20 cellular contexts compared by ENCODE assay signal in genomic region chr2:30382995-30383394, GRCh38.
DNase-seq lines count a peak whose midpoint lies in the region; ATAC-seq and TF ChIP-seq lines count a peak whose summit lies in the region.
"Had no signal": no experiment of that assay in that cellular context is flagged by ENCODE, and none has a peak within 500 bp of the region (broad histone marks: within the 10 kb centered on the region; RNA-seq: fewer than 3 reads in every experiment).

No MANE protein-coding gene starts in this region.

- 96% methylated on average over 1 of the region's 1 CpG; no CpG with 5 or more reads in 1 of the 2 donors for WGBS in transverse colon (ENCODE audit: low coverage in 1 of 2), 2 donors
- WGBS in smooth muscle cell (ENCODE audit: low lambda C conversion rate), result 87% methylated on average over 1 of the region's 1 CpG

- BruUV-seq in Caco-2 (replicated peaks; lab: Mats Ljungman, UMichigan), result no TSS peak

- peak; percentile 94 for DNase-seq in NCI-H187 treated with DMSO at 0.1 percent for 48 hours (lab: John Stamatoyannopoulos, UW)
- peak; percentile 91 for DNase-seq in NCI-H524 treated with DMSO at 0.1 percent for 48 hours (lab: John Stamatoyannopoulos, UW)
- DNase-seq in midbrain (lab: John Stamatoyannopoulos, UW), result peak; percentile 22
- no peak for DNase-seq in Caco-2
- DNase-seq in transverse colon, result no peak
- no peak for DNase-seq in smooth muscle cell (lab: John Stamatoyannopoulos, UW; ENCODE audit: unreplicated experiment)
- no peak for DNase-seq in stimulated activated naive CD8-positive, alpha-beta T cell treated with anti-CD3 and anti-CD28 coated beads, Interleukin-15, amount 100 ng/mL, for 72 hours
- DNase-seq: activated CD4-positive, alpha-beta T cell treated with anti-CD3 and anti-CD28 coated beads for 4 hours; activated CD8-positive, alpha-beta memory T cell treated with anti-CD3 and anti-CD28 coated beads, Interleukin-2, amount 50 U/mL, for 48 hours; activated effector memory CD4-positive, alpha-beta T cell treated with anti-CD3 and anti-CD28 coated beads, Interleukin-2, amount 50 U/mL, for 16 hours; adrenal gland; spleen; testis had no signal

- no peak for TF ChIP-seq EP300 in transverse colon (IDR thresholded peaks at IDR 0.05; ENCODE audit: low read depth)

- no peak overlapping the region for H3K27ac Mint-ChIP-seq in Caco-2 (ENCODE audit: unreplicated experiment)
- H3K27ac Mint-ChIP-seq in stimulated activated naive CD8-positive, alpha-beta T cell treated with anti-CD3 and anti-CD28 coated beads, Interleukin-15, amount 100 ng/mL, for 72 hours, result peak overlapping the region in 1 of 2 donors; percentile 31
- H3K27ac Mint-ChIP-seq: B cell, GM23338, mesothelial cell of epicardium had no signal

- H3K9me3 Mint-ChIP-seq in Caco-2 (ENCODE audit: unreplicated experiment), result no peaks in the 10 kb centered on the region
- H3K9me3 Mint-ChIP-seq in stimulated activated naive CD8-positive, alpha-beta T cell treated with anti-CD3 and anti-CD28 coated beads, Interleukin-15, amount 100 ng/mL, for 72 hours, result no peaks in the 10 kb centered on the region
- H3K9me3 Mint-ChIP-seq: GM23338, mesothelial cell of epicardium had no signal

- no peak for TF ChIP-seq CTCF in HEK293 (tag by site-specific recombination; IDR thresholded peaks at IDR 0.05)
- TF ChIP-seq CTCF in Caco-2 (IDR thresholded peaks at IDR 0.05; ENCODE audit: insufficient read depth in 1 of 2, low read depth in 1 of 2, low read length in 1 of 2, severe bottlenecking in 1 of 2, unreplicated experiment in 1 of 2), result no peak
- no peak for TF ChIP-seq CTCF in transverse colon (IDR thresholded peaks at IDR 0.05)
- TF ChIP-seq CTCF in smooth muscle cell (IDR thresholded peaks at IDR 0.05; ENCODE audit: borderline replicate concordance, insufficient read depth, poor library complexity, severe bottlenecking), result no peak

- no peaks in the 10 kb centered on the region for H3F3A ChIP-seq in smooth muscle cell (ENCODE audit: low read depth)

- no peaks in the 10 kb centered on the region for H3K4me1 Mint-ChIP-seq in Caco-2 (ENCODE audit: low read depth, unreplicated experiment)
- no peaks in the 10 kb centered on the region for H3K4me1 Mint-ChIP-seq in stimulated activated naive CD8-positive, alpha-beta T cell treated with anti-CD3 and anti-CD28 coated beads, Interleukin-15, amount 100 ng/mL, for 72 hours
- H3K4me1 Mint-ChIP-seq: B cell, GM23338, mesothelial cell of epicardium had no signal

- no peak for ATAC-seq in stimulated activated naive CD8-positive, alpha-beta T cell treated with anti-CD3 and anti-CD28 coated beads, Interleukin-15, amount 100 ng/mL, for 72 hours
- ATAC-seq: GM23338 had no signal

- H3K9me3 ChIP-seq in HEK293 (ENCODE audit: control insufficient read depth, insufficient read depth, low read depth, low read length), result no peaks in the 10 kb centered on the region
- 0 out of 2 replicates have a peak, but pooled peaks cover 3% of the 10 kb centered on the region for H3K9me3 ChIP-seq in Caco-2
- H3K9me3 ChIP-seq in transverse colon, result no peaks in the 10 kb centered on the region
- H3K9me3 ChIP-seq in smooth muscle cell (replicated peaks; ENCODE audit: low read depth), result no peaks in the 10 kb centered on the region
- H3K9me3 ChIP-seq: adrenal gland, prostate gland, spleen, testis had no signal

- in situ Hi-C loops in transverse colon (cut with MboI; ENCODE audit: low pct_ligation_motif_present in 1 of 4, low pct_unique_long_range_greater_than_20kb in 1 of 4, low sequenced_read_pairs in 3 of 4), result no loop called here

- H3K36me3 Mint-ChIP-seq in Caco-2 (ENCODE audit: insufficient read depth, unreplicated experiment), result no peaks in the 10 kb centered on the region
- H3K36me3 Mint-ChIP-seq: mesothelial cell of epicardium had no signal

- no peak overlapping the region for H3K4me2 ChIP-seq in smooth muscle cell
- H3K4me2 ChIP-seq: GM23338 had no signal

- H3K9ac ChIP-seq in smooth muscle cell (ENCODE audit: low read depth), result no peak overlapping the region

- H3K79me2 ChIP-seq in smooth muscle cell (ENCODE audit: low read depth), result no peaks in the 10 kb centered on the region

- H2AFZ ChIP-seq in smooth muscle cell (ENCODE audit: low read depth), result no peak overlapping the region
- H2AFZ ChIP-seq: GM23338 had no signal

- H3K4me1 ChIP-seq in HEK293 (ENCODE audit: control insufficient read depth, insufficient read depth, low read length), result no peaks in the 10 kb centered on the region
- no peaks in the 10 kb centered on the region for H3K4me1 ChIP-seq in Caco-2
- H3K4me1 ChIP-seq in transverse colon, result no peaks in the 10 kb centered on the region
- no peaks in the 10 kb centered on the region for H3K4me1 ChIP-seq in smooth muscle cell (ENCODE audit: low read depth)
- H3K4me1 ChIP-seq: adrenal gland, prostate gland, spleen, testis had no signal

- H3K4me3 Mint-ChIP-seq in Caco-2 (ENCODE audit: unreplicated experiment), result no peak overlapping the region
- no peak overlapping the region for H3K4me3 Mint-ChIP-seq in stimulated activated naive CD8-positive, alpha-beta T cell treated with anti-CD3 and anti-CD28 coated beads, Interleukin-15, amount 100 ng/mL, for 72 hours
- H3K4me3 Mint-ChIP-seq: B cell, GM23338, mesothelial cell of epicardium, neural crest cell had no signal

- no peak for TF ChIP-seq POLR2A in transverse colon (IDR thresholded peaks at IDR 0.05)

- H3K27me3 ChIP-seq in Caco-2 (replicated peaks; ENCODE audit: control insufficient read depth, insufficient read depth, low read length), result no peaks in the 10 kb centered on the region
- H3K27me3 ChIP-seq in transverse colon, result no peaks in the 10 kb centered on the region
- H3K27me3 ChIP-seq in smooth muscle cell (ENCODE audit: low read depth), result peaks cover 5% of the 10 kb centered on the region
- H3K27me3 ChIP-seq: adrenal gland, cardiac muscle cell, spleen, testis had no signal

- intact Hi-C loops in Caco-2 (cut with micrococcal nuclease; ENCODE audit: unreplicated experiment) (no loop called here), transverse colon (cut with DNase I; ENCODE audit: low total_unique reads) (no loop called here)

- H3K27me3 Mint-ChIP-seq in Caco-2 (ENCODE audit: insufficient read depth, unreplicated experiment), result peaks cover 7% of the 10 kb centered on the region
- no peaks in the 10 kb centered on the region for H3K27me3 Mint-ChIP-seq in stimulated activated naive CD8-positive, alpha-beta T cell treated with anti-CD3 and anti-CD28 coated beads, Interleukin-15, amount 100 ng/mL, for 72 hours

- CTCF ChIA-PET in HEK293 (lab: Yijun Ruan, JAX), result interaction anchor here (0.8 kb wide), 1 partner anchor 174 kb away, joined by 5 read pairs; no protein-coding TSS in a partner anchor
- CTCF ChIA-PET in Caco-2 (lab: Charles Lee), result no interaction called here

- POLR2A ChIA-PET in HEK293 (lab: Yijun Ruan, JAX) (no interaction called here), Caco-2 (lab: Charles Lee) (no interaction called here)

- no peaks in the 10 kb centered on the region for H4K20me1 ChIP-seq in smooth muscle cell (ENCODE audit: low read depth)

- H3K36me3 ChIP-seq in HEK293 (ENCODE audit: control insufficient read depth in 2 of 2, insufficient read depth in 1 of 2, low read length in 2 of 2), result no peaks in the 10 kb centered on the region
- no peaks in the 10 kb centered on the region for H3K36me3 ChIP-seq in Caco-2 (ENCODE audit: control insufficient read depth, insufficient read depth, low read length)
- H3K36me3 ChIP-seq in transverse colon, result no peaks in the 10 kb centered on the region
- no peaks in the 10 kb centered on the region for H3K36me3 ChIP-seq in smooth muscle cell (ENCODE audit: low read depth)
- H3K36me3 ChIP-seq: adrenal gland, cardiac muscle cell, prostate gland, spleen had no signal

- H3K27ac ChIP-seq in HEK293 (ENCODE audit: extremely low read depth, low read depth, low read length) (no peak overlapping the region), transverse colon (no peak overlapping the region), smooth muscle cell (ENCODE audit: low read depth) (no peak overlapping the region)
- H3K27ac ChIP-seq: adrenal gland, cardiac muscle cell, prostate gland, spleen, testis had no signal

- H3K4me3 ChIP-seq in HEK293 (ENCODE audit: low read depth, low read length) (no peak overlapping the region), Caco-2 (ENCODE audit: low read depth, low read length) (no peak overlapping the region), transverse colon (no peak overlapping the region), smooth muscle cell (no peak overlapping the region)
- H3K4me3 ChIP-seq: adrenal gland, cardiac muscle cell, GM23338, prostate gland, spleen, testis had no signal

TF ChIP-seq in HEK293, 187 proteins besides CTCF, POLR2A, EP300 and RAD21:
- no peak for TF ChIP-seq ZNF610 (tag by site-specific recombination; IDR thresholded peaks at IDR 0.05; ENCODE audit: borderline replicate concordance)
- TF ChIP-seq, protein P1, sequence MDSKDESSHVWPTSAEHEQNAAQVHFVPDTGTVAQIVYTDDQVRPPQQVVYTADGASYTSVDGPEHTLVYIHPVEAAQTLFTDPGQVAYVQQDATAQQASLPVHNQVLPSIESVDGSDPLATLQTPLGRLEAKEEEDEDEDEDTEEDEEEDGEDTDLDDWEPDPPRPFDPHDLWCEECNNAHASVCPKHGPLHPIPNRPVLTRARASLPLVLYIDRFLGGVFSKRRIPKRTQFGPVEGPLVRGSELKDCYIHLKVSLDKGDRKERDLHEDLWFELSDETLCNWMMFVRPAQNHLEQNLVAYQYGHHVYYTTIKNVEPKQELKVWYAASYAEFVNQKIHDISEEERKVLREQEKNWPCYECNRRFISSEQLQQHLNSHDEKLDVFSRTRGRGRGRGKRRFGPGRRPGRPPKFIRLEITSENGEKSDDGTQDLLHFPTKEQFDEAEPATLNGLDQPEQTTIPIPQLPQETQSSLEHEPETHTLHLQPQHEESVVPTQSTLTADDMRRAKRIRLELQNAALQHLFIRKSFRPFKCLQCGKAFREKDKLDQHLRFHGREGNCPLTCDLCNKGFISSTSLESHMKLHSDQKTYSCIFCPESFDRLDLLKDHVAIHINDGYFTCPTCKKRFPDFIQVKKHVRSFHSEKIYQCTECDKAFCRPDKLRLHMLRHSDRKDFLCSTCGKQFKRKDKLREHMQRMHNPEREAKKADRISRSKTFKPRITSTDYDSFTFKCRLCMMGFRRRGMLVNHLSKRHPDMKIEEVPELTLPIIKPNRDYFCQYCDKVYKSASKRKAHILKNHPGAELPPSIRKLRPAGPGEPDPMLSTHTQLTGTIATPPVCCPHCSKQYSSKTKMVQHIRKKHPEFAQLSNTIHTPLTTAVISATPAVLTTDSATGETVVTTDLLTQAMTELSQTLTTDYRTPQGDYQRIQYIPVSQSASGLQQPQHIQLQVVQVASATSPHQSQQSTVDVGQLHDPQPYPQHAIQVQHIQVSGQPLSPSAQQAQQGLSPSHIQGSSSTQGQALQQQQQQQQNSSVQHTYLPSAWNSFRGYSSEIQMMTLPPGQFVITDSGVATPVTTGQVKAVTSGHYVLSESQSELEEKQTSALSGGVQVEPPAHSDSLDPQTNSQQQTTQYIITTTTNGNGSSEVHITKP (tag by site-specific recombination; IDR thresholded peaks at IDR 0.05), result peak; percentile 5; the same call in 1 of the 2 replicates

Comparison
In these comparisons a context has a peak if more than half of its experiments do, and no peak if none do; other contexts are left out.
1. DNase-seq: peak in NCI-H187 treated with DMSO at 0.1 percent for 48 hours (single experiment), NCI-H524 treated with DMSO at 0.1 percent for 48 hours (single experiment) and midbrain (single experiment); none in Caco-2 (0 of 2), transverse colon (single experiment), smooth muscle cell (single experiment) and stimulated activated naive CD8-positive, alpha-beta T cell treated with anti-CD3 and anti-CD28 coated beads, Interleukin-15, amount 100 ng/mL, for 72 hours (0 of 2).